Comparison of ENCODE assay signal across 1 cellular context in genomic region chr17:43713494-43714162, GRCh38.
TF ChIP-seq lines count a peak whose summit lies in the region.

No MANE protein-coding gene starts in this region.

TF ChIP-seq in HepG2, 621 proteins besides CTCF, POLR2A, EP300 and RAD21 (continued from another document):
- TF ChIP-seq POGK (CRISPR knock-in tag; conservative IDR thresholded peaks at IDR 0.05) (0 out of 2 replicates have a peak, but pooled peaks have one; percentile 42), GZF1 (CRISPR knock-in tag; IDR thresholded peaks at IDR 0.05) (no peak), MZF1 (CRISPR knock-in tag; IDR thresholded peaks at IDR 0.05; ENCODE audit: borderline replicate concordance) (no peak), SMAD3 (CRISPR knock-in tag; IDR thresholded peaks at IDR 0.05) (no peak), ZBTB14 (CRISPR knock-in tag; IDR thresholded peaks at IDR 0.05) (peak; percentile 72), UBTF (CRISPR knock-in tag; IDR thresholded peaks at IDR 0.05) (peak; percentile 46; the same call in 1 of the 2 replicates), MTERF4 (CRISPR knock-in tag; IDR thresholded peaks at IDR 0.05) (peak; percentile 61; the same call in 1 of the 2 replicates), RXRA (CRISPR knock-in tag; IDR thresholded peaks at IDR 0.05) (peak; percentile 29; the same call in 1 of the 2 replicates), ATF3 (CRISPR knock-in tag; IDR thresholded peaks at IDR 0.05) (0 out of 2 replicates have a peak, but pooled peaks have one; percentile 41), CHCHD3 (CRISPR knock-in tag; IDR thresholded peaks at IDR 0.05) (no peak), SRY (CRISPR knock-in tag; IDR thresholded peaks at IDR 0.05) (no peak), ZNF768 (CRISPR knock-in tag; IDR thresholded peaks at IDR 0.05) (peak; percentile 30; the same call in 1 of the 2 replicates), ZNF687 (CRISPR knock-in tag; IDR thresholded peaks at IDR 0.05) (peak; percentile 75), ZSCAN20 (CRISPR knock-in tag; IDR thresholded peaks at IDR 0.05; ENCODE audit: borderline replicate concordance) (peak; percentile 51; the same call in 1 of the 2 replicates), ZNF598 (CRISPR knock-in tag; IDR thresholded peaks at IDR 0.05; ENCODE audit: borderline replicate concordance) (0 out of 2 replicates have a peak, but pooled peaks have one; percentile 17), ZNF746 (CRISPR knock-in tag; IDR thresholded peaks at IDR 0.05) (peak; percentile 62; the same call in 1 of the 2 replicates), ZFY (CRISPR knock-in tag; IDR thresholded peaks at IDR 0.05) (peak; percentile 38; the same call in 1 of the 2 replicates), ZNF205 (CRISPR knock-in tag; IDR thresholded peaks at IDR 0.05) (no peak), ZNF800 (CRISPR knock-in tag; IDR thresholded peaks at IDR 0.05) (peak; percentile 100), MYPOP (CRISPR knock-in tag; IDR thresholded peaks at IDR 0.05) (peak; percentile 89), ZNF709 (CRISPR knock-in tag; IDR thresholded peaks at IDR 0.05) (0 out of 2 replicates have a peak, but pooled peaks have one; percentile 54), ZNF597 (CRISPR knock-in tag; IDR thresholded peaks at IDR 0.05) (no peak), ZNF280B (CRISPR knock-in tag; IDR thresholded peaks at IDR 0.05; ENCODE audit: borderline replicate concordance) (0 out of 2 replicates have a peak, but pooled peaks have one; percentile 54), ZNF646 (CRISPR knock-in tag; IDR thresholded peaks at IDR 0.05) (0 out of 2 replicates have a peak, but pooled peaks have one; percentile 49), SNAPC2 (CRISPR knock-in tag; IDR thresholded peaks at IDR 0.05) (0 out of 2 replicates have a peak, but pooled peaks have one; percentile 33)
